In the genomic region with DNA sequence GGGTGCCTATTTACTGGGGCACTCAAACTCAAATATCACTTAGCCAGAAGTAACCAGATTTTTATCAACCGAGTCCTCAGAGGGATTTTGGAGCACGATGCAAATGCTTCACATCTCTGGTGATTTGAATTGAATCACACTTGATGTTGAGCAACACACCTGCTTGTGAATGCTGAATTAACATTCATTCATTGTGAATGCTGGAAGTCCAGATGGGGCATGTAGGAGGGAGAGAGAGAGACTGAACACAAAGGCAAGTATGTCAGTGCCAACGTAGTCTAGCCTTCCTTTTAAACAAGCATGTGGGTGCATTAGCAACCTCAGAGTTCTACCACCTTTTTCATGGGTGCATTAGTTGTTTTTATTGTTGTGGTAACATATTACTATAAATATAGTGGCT, we compare ENCODE assay signal across 20 cellular contexts.
"Had no signal": no experiment of that assay in that cellular context is flagged by ENCODE, and none has a peak within 500 bp of the region (broad histone marks: within the 10 kb centered on the region; RNA-seq: fewer than 3 reads in every experiment).

No MANE protein-coding gene starts in this region.

- H3K36me3 ChIP-seq: neural progenitor cell, ovary, suprapubic skin, thyroid gland had no signal

- H3K4me2 ChIP-seq: neural progenitor cell had no signal

- H3K9ac ChIP-seq: neural progenitor cell had no signal

- H3K4me3 Mint-ChIP-seq: dendritic cell treated with granulocyte-macrophage colony-stimulating factor and Interleukin-4, amounts not matched to agents 40 ng/mL and 50 ng/mL, for 4 days; effector memory CD8-positive, alpha-beta T cell; natural killer cell; neural progenitor cell; type B pancreatic cell had no signal

- H3K9me3 Mint-ChIP-seq: dendritic cell treated with granulocyte-macrophage colony-stimulating factor and Interleukin-4, amounts not matched to agents 40 ng/mL and 50 ng/mL, for 4 days; effector memory CD8-positive, alpha-beta T cell; type B pancreatic cell had no signal

- H2AFZ ChIP-seq: neural progenitor cell had no signal

- H3K4me3 ChIP-seq: heart left ventricle, neural progenitor cell, ovary, suprapubic skin, thyroid gland had no signal

- DNase-seq: cerebellar nuclear complex; effector memory CD8-positive, alpha-beta T cell; erythroblast; heart left ventricle; hypothalamus; kidney; left cardiac atrium; natural killer cell; nucleus accumbens; ovary; right cardiac atrium; small intestine; stimulated activated CD4-positive, alpha-beta T cell treated with anti-CD3 and anti-CD28 coated beads, Interleukin-12 subunit alpha, Interleukin-12 subunit beta, amount 100 ng/mL, for 4 hours; stimulated activated CD4-positive, alpha-beta T cell treated with anti-CD3 and anti-CD28 coated beads, Interleukin-2, amount 100 ng/mL, for 48 hours; stimulated activated naive CD4-positive, alpha-beta T cell treated with Interleukin-2 at 50 U/mL for 16 hours; thyroid gland had no signal

- H3K36me3 Mint-ChIP-seq: natural killer cell, neural progenitor cell, type B pancreatic cell had no signal

- H3K27me3 Mint-ChIP-seq: effector memory CD8-positive, alpha-beta T cell had no signal

- H3K27me3 ChIP-seq: heart left ventricle, neural progenitor cell, ovary, suprapubic skin, thyroid gland had no signal

- H3K27ac Mint-ChIP-seq: dendritic cell treated with granulocyte-macrophage colony-stimulating factor and Interleukin-4, amounts not matched to agents 40 ng/mL and 50 ng/mL, for 4 days; effector memory CD8-positive, alpha-beta T cell; natural killer cell; neural progenitor cell; type B pancreatic cell had no signal

- H3K4me1 Mint-ChIP-seq: natural killer cell, neural progenitor cell had no signal

- H3K4me1 ChIP-seq: neural progenitor cell, suprapubic skin, thyroid gland had no signal

- ATAC-seq: effector memory CD8-positive, alpha-beta T cell; heart left ventricle; left cardiac atrium; natural killer cell; right cardiac atrium had no signal

- H3K9me3 ChIP-seq: ovary, suprapubic skin, thyroid gland had no signal

- H3K27ac ChIP-seq: heart left ventricle, neural progenitor cell, ovary, suprapubic skin, thyroid gland had no signal
